In genomic region chr1:48697066-48697707, GRCh38 we compare ENCODE assay signal across 8 cellular contexts.
DNase-seq lines count a peak whose midpoint lies in the region; ATAC-seq and TF ChIP-seq lines count a peak whose summit lies in the region.

No MANE protein-coding gene starts in this region.

- no peak overlapping the region for H3K4ac ChIP-seq in H9 (ENCODE audit: low read depth, low read length)

- no peaks in the 10 kb centered on the region; a peak in 1 of 5 replicates for H3K9me3 Mint-ChIP-seq in H9

- no peak overlapping the region for H3K9ac ChIP-seq in H9 (ENCODE audit: extremely low read depth, insufficient read length, low read length)

- H2AFZ ChIP-seq in H9 (ENCODE audit: low read length): no peak overlapping the region

- H3K79me2 ChIP-seq in H9 (ENCODE audit: insufficient read depth, low read length): no peaks in the 10 kb centered on the region

- H3K18ac ChIP-seq in H9 (ENCODE audit: insufficient read length, low read depth, low read length): no peak overlapping the region

- H3K27me3 Mint-ChIP-seq in H9 (ENCODE audit: low read depth): peaks cover 2% of the 10 kb centered on the region; the same call in 1 of the 2 replicates

- H3K27ac ChIP-seq in H9 (ENCODE audit: insufficient read length, low read depth, low read length) (no peak overlapping the region), VCaP (no peak overlapping the region), caudate nucleus (ENCODE audit: low read depth, low read length) (no peak overlapping the region), right lobe of liver (no peak overlapping the region)

- no peak overlapping the region for H3K56ac ChIP-seq in H9 (ENCODE audit: insufficient read length, low read depth, low read length)

- H3K79me1 ChIP-seq in H9 (ENCODE audit: insufficient read depth, low read depth, low read length, poor library complexity, severe bottlenecking): no peaks in the 10 kb centered on the region

- H2BK20ac ChIP-seq in H9 (ENCODE audit: low read depth, low read length, poor library complexity, severe bottlenecking): no peak overlapping the region

- ATAC-seq in right lobe of liver: peak; percentile 75 to 92 (median 86)

- no peak overlapping the region for H3K4me3 ChIP-seq in right lobe of liver

- no peaks in the 10 kb centered on the region for H4K20me1 ChIP-seq in H9 (ENCODE audit: control insufficient read depth, insufficient read depth, insufficient read length)

- no peaks in the 10 kb centered on the region for H3K36me3 ChIP-seq in right lobe of liver

- H3K27me3 ChIP-seq in H9 (ENCODE audit: insufficient read depth, low read length): no peaks in the 10 kb centered on the region
- H3K27me3 ChIP-seq in right lobe of liver: no peaks in the 10 kb centered on the region

- H3K4me3 Mint-ChIP-seq in H9: no peak overlapping the region

- no peak overlapping the region for H2BK15ac ChIP-seq in H9 (ENCODE audit: low read depth, low read length)

- intact Hi-C loops in right lobe of liver (cut with DNase I): loop anchor here (5.0 to 10.0 kb wide), 2 partner anchors 122 to 130 kb away; no protein-coding TSS in a partner anchor

- no peaks in the 10 kb centered on the region for H3K36me3 Mint-ChIP-seq in H9 (ENCODE audit: insufficient read depth in 1 of 3, low read depth in 3 of 3)

- H3K14ac ChIP-seq in H9 (ENCODE audit: insufficient read depth, low read length): no peak overlapping the region

- H4K91ac ChIP-seq in H9 (ENCODE audit: insufficient read length, low read depth, low read length): no peak overlapping the region

- no peak overlapping the region for H3K23ac ChIP-seq in H9 (ENCODE audit: insufficient read length, low read depth, low read length)

- H4K5ac ChIP-seq in H9 (ENCODE audit: insufficient read length, low read depth, low read length): no peak overlapping the region

- WGBS in H9 (ENCODE audit: extremely low coverage, insufficient read length, low lambda C conversion rate): no CpG with 5 or more reads among the region's 5 CpGs
- WGBS in right lobe of liver (ENCODE audit: insufficient coverage, low coverage, low lambda C conversion rate, missing lambda C conversion rate): 26% methylated on average over 5 of the region's 5 CpGs

- H2BK12ac ChIP-seq in H9 (ENCODE audit: insufficient read length, low read depth, low read length): no peak overlapping the region

- H3K9me3 ChIP-seq in H9 (ENCODE audit: control insufficient read depth, low read depth, low read length) (no peaks in the 10 kb centered on the region), right lobe of liver (no peaks in the 10 kb centered on the region)

- H3K4me1 Mint-ChIP-seq in H9: peaks cover 2 to 7% of the 10 kb centered on the region in 2 experiments; a peak in 1 of 4 replicates

- no peak overlapping the region for H3K27ac Mint-ChIP-seq in H9

- no peaks in the 10 kb centered on the region for H3K23me2 ChIP-seq in H9 (ENCODE audit: insufficient read length, low read depth, low read length, poor library complexity, severe bottlenecking)

- H4K8ac ChIP-seq in H9 (replicated peaks; ENCODE audit: insufficient read length, low read depth, low read length): no peak overlapping the region

- H3T11ph ChIP-seq in H9 (ENCODE audit: low read length): no peak overlapping the region

- H2AK5ac ChIP-seq in H9 (ENCODE audit: insufficient read length, low read length): no peak overlapping the region

- DNase-seq in DMS 273 (lab: John Stamatoyannopoulos, UW; ENCODE audit: unreplicated experiment) (peak; percentile 83), DMS 273 treated with DMSO at 0.1 percent for 48 hours (lab: John Stamatoyannopoulos, UW) (no peak), H9 (peak; percentile 74), NCI-H1048 (lab: John Stamatoyannopoulos, UW) (peak; percentile 21), caudate nucleus (lab: John Stamatoyannopoulos, UW) (peak in 49 of 61 donors; percentile 3 to 77 (median 27)), right lobe of liver (peak; percentile 63 to 77 (median 67))
- peak; percentile 49 for DNase-seq in stimulated activated CD8-positive, alpha-beta memory T cell treated with anti-CD3 and anti-CD28 coated beads, Interleukin-15, amount 100 ng/mL, for 24 hours (ENCODE audit: low read depth)

- H3K4me2 ChIP-seq in H9 (ENCODE audit: insufficient read depth, insufficient read length, low read length): no peak overlapping the region

- H2BK5ac ChIP-seq in H9 (ENCODE audit: insufficient read length, low read length): no peak overlapping the region

- H2BK120ac ChIP-seq in H9 (ENCODE audit: low read depth, low read length, poor library complexity, severe bottlenecking): no peak overlapping the region

- H3K4me1 ChIP-seq in H9 (ENCODE audit: insufficient read depth, low read length) (no peaks in the 10 kb centered on the region), right lobe of liver (peaks cover 0 to 6% (median 0%) of the 10 kb centered on the region in 4 donors)

- TF ChIP-seq CTCF in H9 (conservative IDR thresholded peaks at IDR 0.05) (peak; percentile 89), VCaP (conservative IDR thresholded peaks at IDR 0.05) (peak; percentile 90), right lobe of liver (IDR thresholded peaks at IDR 0.05) (peak; percentile 82 to 98 (median 96))

- TF ChIP-seq POLR2A in right lobe of liver (IDR thresholded peaks at IDR 0.05): no peak
